In the genomic region with DNA sequence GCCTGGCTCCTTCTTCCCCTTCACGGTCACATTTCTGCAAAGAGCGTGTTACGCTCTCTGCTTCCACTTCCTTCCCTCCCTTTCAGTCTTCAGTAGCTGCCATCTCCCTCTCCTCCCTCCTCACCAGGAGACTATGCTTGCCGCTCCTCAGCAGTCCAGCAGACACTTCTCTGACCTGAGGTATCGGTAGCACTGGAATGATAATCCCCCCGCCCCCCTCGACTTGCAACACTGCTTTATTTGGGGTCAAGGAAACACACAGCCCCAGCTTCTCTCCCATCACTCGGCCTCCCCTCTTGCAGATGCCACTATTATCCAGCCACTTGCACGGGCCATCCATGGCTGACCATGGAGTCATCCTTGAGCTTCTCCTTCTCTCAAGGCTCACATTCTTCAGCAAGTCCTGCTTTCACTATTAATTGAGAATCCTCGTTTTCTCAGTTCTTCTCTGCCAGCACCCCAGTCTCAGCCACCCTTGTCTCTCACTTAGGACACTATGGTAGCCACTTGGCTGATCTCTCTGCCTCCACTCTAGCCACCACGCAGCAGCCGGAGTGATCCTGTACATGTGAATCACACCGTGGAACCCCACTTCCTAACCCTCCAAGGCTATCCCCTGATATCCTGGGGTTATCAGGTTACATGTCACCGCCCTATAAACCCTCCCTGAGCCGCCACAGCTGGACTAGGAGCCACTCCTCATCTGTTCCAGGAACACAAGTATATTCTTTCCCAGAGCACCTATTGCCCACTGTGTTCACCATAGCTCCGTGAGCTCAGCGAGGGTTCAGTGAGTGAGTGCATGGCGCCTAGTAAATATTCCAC, we compare ENCODE assay signal across 2 cellular contexts.
TF ChIP-seq lines count a peak whose summit lies in the region.

No MANE protein-coding gene starts in this region.

TF ChIP-seq in IMR-90, 13 proteins besides CTCF, POLR2A, EP300 and RAD21 (continued from another document):
- TF ChIP-seq MAZ (IDR thresholded peaks at IDR 0.05; ENCODE audit: borderline replicate concordance, low read depth, low read length) (no peak), NFE2L2 (IDR thresholded peaks at IDR 0.05; ENCODE audit: low read depth, low read length) (no peak), RFX5 (IDR thresholded peaks at IDR 0.05; ENCODE audit: low read depth, low read length) (no peak), MAFK (IDR thresholded peaks at IDR 0.05; ENCODE audit: low read depth, low read length) (no peak), FOS (IDR thresholded peaks at IDR 0.05; ENCODE audit: low read depth, low read length) (no peak), MXI1 (IDR thresholded peaks at IDR 0.05; ENCODE audit: borderline replicate concordance, low read depth, low read length) (no peak), BHLHE40 (IDR thresholded peaks at IDR 0.05; ENCODE audit: low read depth, low read length) (no peak)
- TF ChIP-seq, protein P1, sequence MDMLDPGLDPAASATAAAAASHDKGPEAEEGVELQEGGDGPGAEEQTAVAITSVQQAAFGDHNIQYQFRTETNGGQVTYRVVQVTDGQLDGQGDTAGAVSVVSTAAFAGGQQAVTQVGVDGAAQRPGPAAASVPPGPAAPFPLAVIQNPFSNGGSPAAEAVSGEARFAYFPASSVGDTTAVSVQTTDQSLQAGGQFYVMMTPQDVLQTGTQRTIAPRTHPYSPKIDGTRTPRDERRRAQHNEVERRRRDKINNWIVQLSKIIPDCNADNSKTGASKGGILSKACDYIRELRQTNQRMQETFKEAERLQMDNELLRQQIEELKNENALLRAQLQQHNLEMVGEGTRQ (IDR thresholded peaks at IDR 0.05; ENCODE audit: low read depth, low read length): no peak
- TF ChIP-seq, protein P2, sequence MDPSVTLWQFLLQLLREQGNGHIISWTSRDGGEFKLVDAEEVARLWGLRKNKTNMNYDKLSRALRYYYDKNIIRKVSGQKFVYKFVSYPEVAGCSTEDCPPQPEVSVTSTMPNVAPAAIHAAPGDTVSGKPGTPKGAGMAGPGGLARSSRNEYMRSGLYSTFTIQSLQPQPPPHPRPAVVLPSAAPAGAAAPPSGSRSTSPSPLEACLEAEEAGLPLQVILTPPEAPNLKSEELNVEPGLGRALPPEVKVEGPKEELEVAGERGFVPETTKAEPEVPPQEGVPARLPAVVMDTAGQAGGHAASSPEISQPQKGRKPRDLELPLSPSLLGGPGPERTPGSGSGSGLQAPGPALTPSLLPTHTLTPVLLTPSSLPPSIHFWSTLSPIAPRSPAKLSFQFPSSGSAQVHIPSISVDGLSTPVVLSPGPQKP (IDR thresholded peaks at IDR 0.05; ENCODE audit: borderline replicate concordance, low read depth, low read length): no peak
TF ChIP-seq in IMR-90: peak in this region for 0.

TF ChIP-seq in WTC11, 78 proteins besides CTCF, POLR2A, EP300 and RAD21 (continued from another document):
- TF ChIP-seq, protein P1 (CRISPR knock-in tag; IDR thresholded peaks at IDR 0.05): no peak
- TF ChIP-seq ZNF671 (CRISPR knock-in tag; IDR thresholded peaks at IDR 0.05) (no peak), JAZF1 (CRISPR knock-in tag; IDR thresholded peaks at IDR 0.05) (no peak), SP1 (CRISPR knock-in tag; conservative IDR thresholded peaks at IDR 0.05) (no peak)
- TF ChIP-seq, protein P3, sequence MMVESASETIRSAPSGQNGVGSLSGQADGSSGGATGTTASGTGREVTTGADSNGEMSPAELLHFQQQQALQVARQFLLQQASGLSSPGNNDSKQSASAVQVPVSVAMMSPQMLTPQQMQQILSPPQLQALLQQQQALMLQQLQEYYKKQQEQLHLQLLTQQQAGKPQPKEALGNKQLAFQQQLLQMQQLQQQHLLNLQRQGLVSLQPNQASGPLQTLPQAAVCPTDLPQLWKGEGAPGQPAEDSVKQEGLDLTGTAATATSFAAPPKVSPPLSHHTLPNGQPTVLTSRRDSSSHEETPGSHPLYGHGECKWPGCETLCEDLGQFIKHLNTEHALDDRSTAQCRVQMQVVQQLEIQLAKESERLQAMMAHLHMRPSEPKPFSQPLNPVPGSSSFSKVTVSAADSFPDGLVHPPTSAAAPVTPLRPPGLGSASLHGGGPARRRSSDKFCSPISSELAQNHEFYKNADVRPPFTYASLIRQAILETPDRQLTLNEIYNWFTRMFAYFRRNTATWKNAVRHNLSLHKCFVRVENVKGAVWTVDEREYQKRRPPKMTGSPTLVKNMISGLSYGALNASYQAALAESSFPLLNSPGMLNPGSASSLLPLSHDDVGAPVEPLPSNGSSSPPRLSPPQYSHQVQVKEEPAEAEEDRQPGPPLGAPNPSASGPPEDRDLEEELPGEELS (CRISPR knock-in tag; IDR thresholded peaks at IDR 0.05): no peak
